1 cellular context compared by ENCODE assay signal in the genomic region with DNA sequence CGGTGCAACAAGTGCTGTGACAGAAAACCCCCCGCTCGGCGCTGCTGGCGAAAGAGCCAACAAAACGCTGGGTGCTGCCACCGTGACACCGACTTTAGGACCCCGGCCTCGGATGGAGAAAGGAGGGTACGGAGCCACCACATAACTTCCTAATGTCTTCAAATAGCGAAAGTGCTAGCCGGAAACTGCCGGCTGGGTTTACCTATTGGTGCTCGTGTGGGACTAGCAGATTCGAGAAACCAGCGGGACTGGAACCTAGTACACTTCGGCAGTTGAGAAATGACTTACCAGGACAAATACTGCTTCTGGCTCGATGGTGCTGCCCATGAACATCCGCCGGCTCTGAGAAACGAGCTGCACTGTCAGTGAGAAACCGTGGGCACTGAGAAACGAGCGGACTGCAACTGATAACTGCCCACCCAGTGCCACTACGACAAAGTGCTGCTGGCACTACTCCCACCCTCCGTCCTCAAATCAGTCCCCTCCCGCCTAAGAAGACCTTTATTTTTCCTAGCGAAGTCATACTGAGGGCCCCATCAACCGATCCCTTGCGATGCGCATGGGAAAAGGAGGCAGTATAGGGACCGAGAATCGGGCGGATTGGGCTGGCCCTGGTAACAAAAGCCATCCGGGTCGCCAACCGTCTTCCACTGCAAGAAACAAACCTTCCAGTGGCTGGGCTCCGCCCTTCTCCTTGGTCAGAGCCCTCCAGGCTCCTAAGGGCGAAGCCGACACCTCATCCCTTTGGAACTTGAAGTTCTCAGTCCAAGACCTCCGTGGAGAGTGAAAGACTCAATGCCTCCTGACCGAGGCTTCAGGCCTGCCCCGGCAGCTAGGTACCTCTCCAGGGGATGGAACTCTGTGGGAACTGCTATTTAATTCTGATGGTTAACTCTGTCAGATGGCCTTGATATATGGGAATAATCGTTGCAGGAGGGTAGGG.
A peak's percentile ranks its signal among the peaks of the same experiment; 100 is the strongest.
TF ChIP-seq lines count a peak whose summit lies in the region.

No MANE protein-coding gene starts in this region.

TF ChIP-seq in HepG2, 621 proteins besides CTCF, POLR2A, EP300 and RAD21 (continued from another document and continues in another):
- TF ChIP-seq, protein P1, sequence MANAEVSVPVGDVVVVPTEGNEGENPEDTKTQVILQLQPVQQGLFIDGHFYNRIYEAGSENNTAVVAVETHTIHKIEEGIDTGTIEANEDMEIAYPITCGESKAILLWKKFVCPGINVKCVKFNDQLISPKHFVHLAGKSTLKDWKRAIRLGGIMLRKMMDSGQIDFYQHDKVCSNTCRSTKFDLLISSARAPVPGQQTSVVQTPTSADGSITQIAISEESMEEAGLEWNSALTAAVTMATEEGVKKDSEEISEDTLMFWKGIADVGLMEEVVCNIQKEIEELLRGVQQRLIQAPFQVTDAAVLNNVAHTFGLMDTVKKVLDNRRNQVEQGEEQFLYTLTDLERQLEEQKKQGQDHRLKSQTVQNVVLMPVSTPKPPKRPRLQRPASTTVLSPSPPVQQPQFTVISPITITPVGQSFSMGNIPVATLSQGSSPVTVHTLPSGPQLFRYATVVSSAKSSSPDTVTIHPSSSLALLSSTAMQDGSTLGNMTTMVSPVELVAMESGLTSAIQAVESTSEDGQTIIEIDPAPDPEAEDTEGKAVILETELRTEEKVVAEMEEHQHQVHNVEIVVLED (CRISPR knock-in tag; IDR thresholded peaks at IDR 0.05; ENCODE audit: borderline replicate concordance) = peak; percentile 57; the same call in 1 of the 2 replicates
- TF ChIP-seq, protein P2, sequence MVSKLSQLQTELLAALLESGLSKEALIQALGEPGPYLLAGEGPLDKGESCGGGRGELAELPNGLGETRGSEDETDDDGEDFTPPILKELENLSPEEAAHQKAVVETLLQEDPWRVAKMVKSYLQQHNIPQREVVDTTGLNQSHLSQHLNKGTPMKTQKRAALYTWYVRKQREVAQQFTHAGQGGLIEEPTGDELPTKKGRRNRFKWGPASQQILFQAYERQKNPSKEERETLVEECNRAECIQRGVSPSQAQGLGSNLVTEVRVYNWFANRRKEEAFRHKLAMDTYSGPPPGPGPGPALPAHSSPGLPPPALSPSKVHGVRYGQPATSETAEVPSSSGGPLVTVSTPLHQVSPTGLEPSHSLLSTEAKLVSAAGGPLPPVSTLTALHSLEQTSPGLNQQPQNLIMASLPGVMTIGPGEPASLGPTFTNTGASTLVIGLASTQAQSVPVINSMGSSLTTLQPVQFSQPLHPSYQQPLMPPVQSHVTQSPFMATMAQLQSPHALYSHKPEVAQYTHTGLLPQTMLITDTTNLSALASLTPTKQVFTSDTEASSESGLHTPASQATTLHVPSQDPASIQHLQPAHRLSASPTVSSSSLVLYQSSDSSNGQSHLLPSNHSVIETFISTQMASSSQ (IDR thresholded peaks at IDR 0.05; ENCODE audit: low read depth) = no peak
- TF ChIP-seq, protein P2 (CRISPR knock-in tag; IDR thresholded peaks at IDR 0.05; ENCODE audit: borderline replicate concordance) = no peak
- TF ChIP-seq ZNF350 (CRISPR knock-in tag; IDR thresholded peaks at IDR 0.05; ENCODE audit: borderline replicate concordance, low read depth) (peak; percentile 62; the same call in 1 of the 2 replicates), TAF15 (IDR thresholded peaks at IDR 0.05; ENCODE audit: low read depth, low read length, poor library complexity, severe bottlenecking) (no peak), SIN3A (IDR thresholded peaks at IDR 0.05; ENCODE audit: borderline replicate concordance, low read depth, low read length) (peak; percentile 87), ZNF354B (CRISPR knock-in tag; IDR thresholded peaks at IDR 0.05) (no peak), FOXC1 (CRISPR knock-in tag; IDR thresholded peaks at IDR 0.05; ENCODE audit: borderline replicate concordance) (no peak; the same call in none of the 2 replicates), ZNF792 (CRISPR knock-in tag; IDR thresholded peaks at IDR 0.05) (no peak; the same call in 1 of the 2 replicates), AHR (CRISPR knock-in tag; IDR thresholded peaks at IDR 0.05) (peak; percentile 22; the same call in 1 of the 2 replicates), ZNF761 (CRISPR knock-in tag; conservative IDR thresholded peaks at IDR 0.05) (no peak; the same call in 1 of the 2 replicates), TEAD3 (CRISPR knock-in tag; optimal IDR thresholded peaks at IDR 0.05; ENCODE audit: borderline replicate concordance) (peak; percentile 75), MZF1 (CRISPR knock-in tag; IDR thresholded peaks at IDR 0.05; ENCODE audit: borderline replicate concordance) (no peak), ZFP82 (CRISPR knock-in tag; IDR thresholded peaks at IDR 0.05; ENCODE audit: borderline replicate concordance) (no peak), FOXA1 (IDR thresholded peaks at IDR 0.05) (no peak), FOXA1 (CRISPR knock-in tag; IDR thresholded peaks at IDR 0.05) (no peak), CBX2 (IDR thresholded peaks at IDR 0.05; ENCODE audit: low read depth, low read length) (no peak), CBX2 (CRISPR knock-in tag; IDR thresholded peaks at IDR 0.05; ENCODE audit: low read depth) (no peak), MLLT10 (CRISPR knock-in tag; IDR thresholded peaks at IDR 0.05) (no peak)
- TF ChIP-seq, protein P3, sequence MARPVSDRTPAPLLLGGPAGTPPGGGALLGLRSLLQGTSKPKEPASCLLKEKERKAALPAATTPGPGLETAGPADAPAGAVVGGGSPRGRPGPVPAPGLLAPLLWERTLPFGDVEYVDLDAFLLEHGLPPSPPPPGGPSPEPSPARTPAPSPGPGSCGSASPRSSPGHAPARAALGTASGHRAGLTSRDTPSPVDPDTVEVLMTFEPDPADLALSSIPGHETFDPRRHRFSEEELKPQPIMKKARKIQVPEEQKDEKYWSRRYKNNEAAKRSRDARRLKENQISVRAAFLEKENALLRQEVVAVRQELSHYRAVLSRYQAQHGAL (CRISPR knock-in tag; IDR thresholded peaks at IDR 0.05; ENCODE audit: not compliant biosample characterization) = no peak
- TF ChIP-seq, protein P4, sequence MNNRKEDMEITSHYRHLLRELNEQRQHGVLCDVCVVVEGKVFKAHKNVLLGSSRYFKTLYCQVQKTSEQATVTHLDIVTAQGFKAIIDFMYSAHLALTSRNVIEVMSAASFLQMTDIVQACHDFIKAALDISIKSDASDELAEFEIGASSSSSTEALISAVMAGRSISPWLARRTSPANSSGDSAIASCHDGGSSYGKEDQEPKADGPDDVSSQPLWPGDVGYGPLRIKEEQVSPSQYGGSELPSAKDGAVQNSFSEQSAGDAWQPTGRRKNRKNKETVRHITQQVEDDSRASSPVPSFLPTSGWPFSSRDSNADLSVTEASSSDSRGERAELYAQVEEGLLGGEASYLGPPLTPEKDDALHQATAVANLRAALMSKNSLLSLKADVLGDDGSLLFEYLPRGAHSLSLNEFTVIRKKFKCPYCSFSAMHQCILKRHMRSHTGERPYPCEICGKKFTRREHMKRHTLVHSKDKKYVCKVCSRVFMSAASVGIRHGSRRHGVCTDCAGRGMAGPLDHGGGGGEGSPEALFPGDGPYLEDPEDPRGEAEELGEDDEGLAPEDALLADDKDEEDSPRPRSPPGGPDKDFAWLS (CRISPR knock-in tag; IDR thresholded peaks at IDR 0.05; ENCODE audit: borderline replicate concordance) = no peak
- TF ChIP-seq, protein P5, sequence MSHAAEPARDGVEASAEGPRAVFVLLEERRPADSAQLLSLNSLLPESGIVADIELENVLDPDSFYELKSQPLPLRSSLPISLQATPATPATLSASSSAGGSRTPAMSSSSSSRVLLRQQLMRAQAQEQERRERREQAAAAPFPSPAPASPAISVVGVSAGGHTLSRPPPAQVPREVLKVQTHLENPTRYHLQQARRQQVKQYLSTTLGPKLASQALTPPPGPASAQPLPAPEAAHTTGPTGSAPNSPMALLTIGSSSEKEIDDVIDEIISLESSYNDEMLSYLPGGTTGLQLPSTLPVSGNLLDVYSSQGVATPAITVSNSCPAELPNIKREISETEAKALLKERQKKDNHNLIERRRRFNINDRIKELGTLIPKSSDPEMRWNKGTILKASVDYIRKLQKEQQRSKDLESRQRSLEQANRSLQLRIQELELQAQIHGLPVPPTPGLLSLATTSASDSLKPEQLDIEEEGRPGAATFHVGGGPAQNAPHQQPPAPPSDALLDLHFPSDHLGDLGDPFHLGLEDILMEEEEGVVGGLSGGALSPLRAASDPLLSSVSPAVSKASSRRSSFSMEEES (CRISPR knock-in tag; IDR thresholded peaks at IDR 0.05) = 0 out of 2 replicates have a peak, but pooled peaks have one; percentile 18
- TF ChIP-seq, protein P6, sequence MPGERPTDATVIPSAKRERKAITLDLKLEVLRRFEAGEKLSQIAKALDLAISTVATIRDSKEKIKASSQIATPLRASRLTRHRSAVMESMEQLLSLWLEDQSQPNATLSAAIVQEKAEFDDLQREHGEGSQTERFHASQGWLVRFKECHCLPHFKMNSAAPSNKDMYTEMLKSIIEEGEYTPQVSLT (CRISPR knock-in tag; IDR thresholded peaks at IDR 0.05; ENCODE audit: borderline replicate concordance, low read depth) = no peak
- TF ChIP-seq, protein P7, sequence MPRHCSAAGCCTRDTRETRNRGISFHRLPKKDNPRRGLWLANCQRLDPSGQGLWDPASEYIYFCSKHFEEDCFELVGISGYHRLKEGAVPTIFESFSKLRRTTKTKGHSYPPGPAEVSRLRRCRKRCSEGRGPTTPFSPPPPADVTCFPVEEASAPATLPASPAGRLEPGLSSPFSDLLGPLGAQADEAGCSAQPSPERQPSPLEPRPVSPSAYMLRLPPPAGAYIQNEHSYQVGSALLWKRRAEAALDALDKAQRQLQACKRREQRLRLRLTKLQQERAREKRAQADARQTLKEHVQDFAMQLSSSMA (CRISPR knock-in tag; IDR thresholded peaks at IDR 0.05) = no peak
- TF ChIP-seq, protein P8, sequence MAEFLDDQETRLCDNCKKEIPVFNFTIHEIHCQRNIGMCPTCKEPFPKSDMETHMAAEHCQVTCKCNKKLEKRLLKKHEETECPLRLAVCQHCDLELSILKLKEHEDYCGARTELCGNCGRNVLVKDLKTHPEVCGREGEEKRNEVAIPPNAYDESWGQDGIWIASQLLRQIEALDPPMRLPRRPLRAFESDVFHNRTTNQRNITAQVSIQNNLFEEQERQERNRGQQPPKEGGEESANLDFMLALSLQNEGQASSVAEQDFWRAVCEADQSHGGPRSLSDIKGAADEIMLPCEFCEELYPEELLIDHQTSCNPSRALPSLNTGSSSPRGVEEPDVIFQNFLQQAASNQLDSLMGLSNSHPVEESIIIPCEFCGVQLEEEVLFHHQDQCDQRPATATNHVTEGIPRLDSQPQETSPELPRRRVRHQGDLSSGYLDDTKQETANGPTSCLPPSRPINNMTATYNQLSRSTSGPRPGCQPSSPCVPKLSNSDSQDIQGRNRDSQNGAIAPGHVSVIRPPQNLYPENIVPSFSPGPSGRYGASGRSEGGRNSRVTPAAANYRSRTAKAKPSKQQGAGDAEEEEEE (CRISPR knock-in tag; IDR thresholded peaks at IDR 0.05; ENCODE audit: borderline replicate concordance) = peak; percentile 62; the same call in 1 of the 2 replicates
- TF ChIP-seq, protein P9, sequence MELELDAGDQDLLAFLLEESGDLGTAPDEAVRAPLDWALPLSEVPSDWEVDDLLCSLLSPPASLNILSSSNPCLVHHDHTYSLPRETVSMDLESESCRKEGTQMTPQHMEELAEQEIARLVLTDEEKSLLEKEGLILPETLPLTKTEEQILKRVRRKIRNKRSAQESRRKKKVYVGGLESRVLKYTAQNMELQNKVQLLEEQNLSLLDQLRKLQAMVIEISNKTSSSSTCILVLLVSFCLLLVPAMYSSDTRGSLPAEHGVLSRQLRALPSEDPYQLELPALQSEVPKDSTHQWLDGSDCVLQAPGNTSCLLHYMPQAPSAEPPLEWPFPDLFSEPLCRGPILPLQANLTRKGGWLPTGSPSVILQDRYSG (CRISPR knock-in tag; IDR thresholded peaks at IDR 0.05) = no peak
- TF ChIP-seq, protein P10, sequence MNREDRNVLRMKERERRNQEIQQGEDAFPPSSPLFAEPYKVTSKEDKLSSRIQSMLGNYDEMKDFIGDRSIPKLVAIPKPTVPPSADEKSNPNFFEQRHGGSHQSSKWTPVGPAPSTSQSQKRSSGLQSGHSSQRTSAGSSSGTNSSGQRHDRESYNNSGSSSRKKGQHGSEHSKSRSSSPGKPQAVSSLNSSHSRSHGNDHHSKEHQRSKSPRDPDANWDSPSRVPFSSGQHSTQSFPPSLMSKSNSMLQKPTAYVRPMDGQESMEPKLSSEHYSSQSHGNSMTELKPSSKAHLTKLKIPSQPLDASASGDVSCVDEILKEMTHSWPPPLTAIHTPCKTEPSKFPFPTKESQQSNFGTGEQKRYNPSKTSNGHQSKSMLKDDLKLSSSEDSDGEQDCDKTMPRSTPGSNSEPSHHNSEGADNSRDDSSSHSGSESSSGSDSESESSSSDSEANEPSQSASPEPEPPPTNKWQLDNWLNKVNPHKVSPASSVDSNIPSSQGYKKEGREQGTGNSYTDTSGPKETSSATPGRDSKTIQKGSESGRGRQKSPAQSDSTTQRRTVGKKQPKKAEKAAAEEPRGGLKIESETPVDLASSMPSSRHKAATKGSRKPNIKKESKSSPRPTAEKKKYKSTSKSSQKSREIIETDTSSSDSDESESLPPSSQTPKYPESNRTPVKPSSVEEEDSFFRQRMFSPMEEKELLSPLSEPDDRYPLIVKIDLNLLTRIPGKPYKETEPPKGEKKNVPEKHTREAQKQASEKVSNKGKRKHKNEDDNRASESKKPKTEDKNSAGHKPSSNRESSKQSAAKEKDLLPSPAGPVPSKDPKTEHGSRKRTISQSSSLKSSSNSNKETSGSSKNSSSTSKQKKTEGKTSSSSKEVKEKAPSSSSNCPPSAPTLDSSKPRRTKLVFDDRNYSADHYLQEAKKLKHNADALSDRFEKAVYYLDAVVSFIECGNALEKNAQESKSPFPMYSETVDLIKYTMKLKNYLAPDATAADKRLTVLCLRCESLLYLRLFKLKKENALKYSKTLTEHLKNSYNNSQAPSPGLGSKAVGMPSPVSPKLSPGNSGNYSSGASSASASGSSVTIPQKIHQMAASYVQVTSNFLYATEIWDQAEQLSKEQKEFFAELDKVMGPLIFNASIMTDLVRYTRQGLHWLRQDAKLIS (CRISPR knock-in tag; IDR thresholded peaks at IDR 0.05) = no peak
- TF ChIP-seq, protein P11, sequence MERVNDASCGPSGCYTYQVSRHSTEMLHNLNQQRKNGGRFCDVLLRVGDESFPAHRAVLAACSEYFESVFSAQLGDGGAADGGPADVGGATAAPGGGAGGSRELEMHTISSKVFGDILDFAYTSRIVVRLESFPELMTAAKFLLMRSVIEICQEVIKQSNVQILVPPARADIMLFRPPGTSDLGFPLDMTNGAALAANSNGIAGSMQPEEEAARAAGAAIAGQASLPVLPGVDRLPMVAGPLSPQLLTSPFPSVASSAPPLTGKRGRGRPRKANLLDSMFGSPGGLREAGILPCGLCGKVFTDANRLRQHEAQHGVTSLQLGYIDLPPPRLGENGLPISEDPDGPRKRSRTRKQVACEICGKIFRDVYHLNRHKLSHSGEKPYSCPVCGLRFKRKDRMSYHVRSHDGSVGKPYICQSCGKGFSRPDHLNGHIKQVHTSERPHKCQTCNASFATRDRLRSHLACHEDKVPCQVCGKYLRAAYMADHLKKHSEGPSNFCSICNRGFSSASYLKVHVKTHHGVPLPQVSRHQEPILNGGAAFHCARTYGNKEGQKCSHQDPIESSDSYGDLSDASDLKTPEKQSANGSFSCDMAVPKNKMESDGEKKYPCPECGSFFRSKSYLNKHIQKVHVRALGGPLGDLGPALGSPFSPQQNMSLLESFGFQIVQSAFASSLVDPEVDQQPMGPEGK (CRISPR knock-in tag; IDR thresholded peaks at IDR 0.05) = no peak; the same call in 1 of the 2 replicates
